30 cellular contexts compared by ENCODE assay signal in genomic region chr9:109190151-109190550, GRCh38. TPM values are rescaled to one million over a fixed set of nuclear protein-coding genes. Genes with fewer than 3 reads are reported as not detected.
DNase-seq lines count a peak whose midpoint lies in the region; ATAC-seq, FAIRE-seq and TF ChIP-seq lines count a peak whose summit lies in the region.
"Had no signal": no experiment of that assay in that cellular context is flagged by ENCODE, and none has a peak within 500 bp of the region (broad histone marks: within the 10 kb centered on the region; RNA-seq: fewer than 3 reads in every experiment).

No MANE protein-coding gene starts in this region.

- H3K4ac ChIP-seq in IMR-90 (ENCODE audit: low read depth, low read length) = no peak overlapping the region

- no peak overlapping the region; the same call in 1 of the 2 replicates for H4K91ac ChIP-seq in IMR-90 (ENCODE audit: insufficient read depth, low read depth, low read length)

- no TSS peak for BruUV-seq in IMR-90 (replicated peaks; lab: Mats Ljungman, UMichigan)

- intact Hi-C loops in IMR-90 (cut with micrococcal nuclease) = loop anchor here (10.0 kb wide), 1 partner anchor 335 kb away; no protein-coding TSS in a partner anchor

- H3K9ac ChIP-seq in BLaER1 (no peak overlapping the region), IMR-90 (ENCODE audit: low read depth, low read length) (no peak overlapping the region), keratinocyte (ENCODE audit: control insufficient read depth, extremely low read depth, insufficient read depth, low read length) (no peak overlapping the region), MM.1S (ENCODE audit: low read length) (no peak overlapping the region)
- H3K9ac ChIP-seq: KMS-11 had no signal

- POLR2A ChIA-PET in IMR-90 (lab: Charles Lee; ENCODE audit: unreplicated experiment) = no interaction called here

- H2AK5ac ChIP-seq in IMR-90 (ENCODE audit: low read depth, low read length) = no peak overlapping the region

- no peak for TF ChIP-seq POLR2A in IMR-90 (IDR thresholded peaks at IDR 0.05; ENCODE audit: low read depth, low read length)

- no peak overlapping the region for H3K56ac ChIP-seq in IMR-90 (ENCODE audit: extremely low read depth, insufficient read depth, low read length)

- TF ChIP-seq CTCF in IMR-90 (conservative IDR thresholded peaks at IDR 0.05; ENCODE audit: low read depth, low read length) (no peak), brain microvascular endothelial cell (IDR thresholded peaks at IDR 0.05; ENCODE audit: low read depth, low read length, missing control alignments) (no peak), keratinocyte (optimal IDR thresholded peaks at IDR 0.05 in 1 of 3, IDR thresholded peaks at IDR 0.05 in 1 of 3, conservative IDR thresholded peaks at IDR 0.05 in 1 of 3; ENCODE audit: extremely low read depth in 1 of 3, insufficient read depth in 2 of 3, low read length in 3 of 3) (no peak), MM.1S (IDR thresholded peaks at IDR 0.05; ENCODE audit: low read length) (no peak)

- no peak overlapping the region for H2BK5ac ChIP-seq in IMR-90 (ENCODE audit: low read depth, low read length, poor library complexity, severe bottlenecking)

- no peak overlapping the region for H4K5ac ChIP-seq in IMR-90 (ENCODE audit: low read depth, low read length)

- dilution Hi-C loops in IMR-90 (cut with HindIII; ENCODE audit: low sequenced_read_pairs, unreplicated experiment) (no loop called here), keratinocyte (cut with MboI; ENCODE audit: extremely low pct_ligation_motif_present, low sequenced_read_pairs) (no loop called here)

- no peak overlapping the region for H2AK9ac ChIP-seq in IMR-90 (replicated peaks; ENCODE audit: low read depth, low read length, poor library complexity)

- no peak overlapping the region for H3K14ac ChIP-seq in IMR-90 (replicated peaks; ENCODE audit: low read depth, low read length)

- H3K27ac ChIP-seq in BLaER1 = no peak overlapping the region
- no peak overlapping the region for H3K27ac ChIP-seq in IMR-90 (ENCODE audit: insufficient read depth, low read length)
- H3K27ac ChIP-seq in brain microvascular endothelial cell = no peak overlapping the region
- H3K27ac ChIP-seq in keratinocyte (ENCODE audit: control insufficient read depth, insufficient read depth, low read length) = no peak overlapping the region
- H3K27ac ChIP-seq in MM.1S (ENCODE audit: low read length) = no peak overlapping the region
- H3K27ac ChIP-seq: KMS-11, transverse colon had no signal

- in situ Hi-C loops in IMR-90 (cut with MboI; ENCODE audit: low sequenced_read_pairs) = loop anchor here (5.0 to 25.0 kb wide), 2 partner anchors 48 to 122 kb away; partner anchors contain the start of gene EPB41L4B
- in situ Hi-C loops in brain microvascular endothelial cell (cut with HindIII; ENCODE audit: low pct_ligation_motif_present, low sequenced_read_pairs) = no loop called here

- 0 out of 2 replicates have a peak overlapping the region, but pooled peaks have one; percentile 9 for H3K4me2 ChIP-seq in BLaER1
- H3K4me2 ChIP-seq in IMR-90 (ENCODE audit: low read depth, low read length) = no peak overlapping the region
- H3K4me2 ChIP-seq in keratinocyte (ENCODE audit: control insufficient read depth, extremely low read depth, insufficient read depth, low read depth, low read length) = no peak overlapping the region
- no peak overlapping the region for H3K4me2 ChIP-seq in MM.1S (ENCODE audit: low read depth, low read length)
- H3K4me2 ChIP-seq: KMS-11 had no signal

- no peaks in the 10 kb centered on the region for H3K36me3 ChIP-seq in BLaER1
- no peaks in the 10 kb centered on the region for H3K36me3 ChIP-seq in IMR-90 (ENCODE audit: control insufficient read depth, insufficient read depth, low read length)
- H3K36me3 ChIP-seq in brain microvascular endothelial cell (replicated peaks) = no peaks in the 10 kb centered on the region
- no peaks in the 10 kb centered on the region for H3K36me3 ChIP-seq in keratinocyte (ENCODE audit: control insufficient read depth in 2 of 2, extremely low read depth in 1 of 2, insufficient read depth in 2 of 2, low read length in 2 of 2)
- no peaks in the 10 kb centered on the region for H3K36me3 ChIP-seq in MM.1S (replicated peaks; ENCODE audit: insufficient read depth, low read length)
- H3K36me3 ChIP-seq: BE2C, HAP-1, transverse colon had no signal

- H3K4me1 ChIP-seq in BLaER1 (peaks cover 15% of the 10 kb centered on the region), IMR-90 (ENCODE audit: control insufficient read depth, insufficient read depth, low read length) (peaks cover 2% of the 10 kb centered on the region; the same call in 1 of the 2 replicates), keratinocyte (ENCODE audit: control insufficient read depth, extremely low read depth, insufficient read depth, low read length) (no peaks in the 10 kb centered on the region), MM.1S (ENCODE audit: low read length) (no peaks in the 10 kb centered on the region)
- H3K4me1 ChIP-seq: BE2C, transverse colon had no signal

- WGBS in IMR-90 (ENCODE audit: extremely low coverage in 2 of 2, insufficient read length in 1 of 2), 2 experiments = no CpG with 5 or more reads among the region's 1 CpG

- H2BK20ac ChIP-seq in IMR-90 (ENCODE audit: low read depth, low read length) = peak overlapping the region; percentile 41; the same call in 1 of the 2 replicates

- H3K9me2 ChIP-seq in MM.1S (replicated peaks; ENCODE audit: insufficient read depth, low read length) = no peaks in the 10 kb centered on the region

- no peak for TF ChIP-seq RAD21 in IMR-90 (IDR thresholded peaks at IDR 0.05; ENCODE audit: low read length)

- H2BK15ac ChIP-seq in IMR-90 (ENCODE audit: low read depth, low read length) = no peak overlapping the region

- CTCF ChIA-PET in IMR-90 (lab: Yijun Ruan, JAX) = no interaction called here

- H3K27me3 ChIP-seq in BLaER1 = no peaks in the 10 kb centered on the region
- peaks cover 23% of the 10 kb centered on the region for H3K27me3 ChIP-seq in IMR-90 (ENCODE audit: control insufficient read depth, insufficient read depth, low read length)
- H3K27me3 ChIP-seq in brain microvascular endothelial cell (replicated peaks) = no peaks in the 10 kb centered on the region
- H3K27me3 ChIP-seq in keratinocyte (ENCODE audit: control insufficient read depth, extremely low read depth, insufficient read depth, low read length) = peaks cover 13% of the 10 kb centered on the region
- 0 out of 2 replicates have a peak, but pooled peaks cover 7% of the 10 kb centered on the region for H3K27me3 ChIP-seq in MM.1S (replicated peaks; ENCODE audit: insufficient read depth, low read length)
- H3K27me3 ChIP-seq: BE2C, transverse colon had no signal

- H4K20me1 ChIP-seq in BLaER1 (no peaks in the 10 kb centered on the region), IMR-90 (ENCODE audit: insufficient read depth, low read length) (no peaks in the 10 kb centered on the region), keratinocyte (ENCODE audit: control insufficient read depth, extremely low read depth, insufficient read depth, low read length) (no peaks in the 10 kb centered on the region), MM.1S (ENCODE audit: insufficient read depth, low read length) (no peaks in the 10 kb centered on the region)

- H3K4me3 ChIP-seq in BLaER1 (no peak overlapping the region), IMR-90 (ENCODE audit: insufficient read depth, low read depth, low read length) (no peak overlapping the region), brain microvascular endothelial cell (ENCODE audit: low read depth, low read length) (no peak overlapping the region), keratinocyte (ENCODE audit: control insufficient read depth in 2 of 3, extremely low read depth in 1 of 3, insufficient read depth in 2 of 3, low read depth in 1 of 3, low read length in 3 of 3) (no peak overlapping the region), MM.1S (ENCODE audit: low read length) (no peak overlapping the region)
- H3K4me3 ChIP-seq: HAP-1, transverse colon had no signal

- H3K79me2 ChIP-seq in keratinocyte (ENCODE audit: control insufficient read depth, insufficient read depth, low read length) (no peaks in the 10 kb centered on the region), MM.1S (ENCODE audit: low read length) (no peaks in the 10 kb centered on the region)

- H3K9me1 ChIP-seq in IMR-90 (ENCODE audit: insufficient read depth, low read length) (peaks cover 5% of the 10 kb centered on the region; the same call in 1 of the 2 replicates), keratinocyte (ENCODE audit: control insufficient read depth, extremely low read depth, insufficient read depth, low read length) (no peaks in the 10 kb centered on the region)

- DNase-seq in IMR-90 (peak; percentile 42), brain microvascular endothelial cell (peak; percentile 10), keratinocyte (ENCODE audit: low read depth, low spot score) (no peak), HTR-8/SVneo (ENCODE audit: insufficient read length, low spot score) (no peak), occipital lobe (lab: John Stamatoyannopoulos, UW) (no peak), MM.1S (no peak), NK-92 (lab: John Stamatoyannopoulos, UW; ENCODE audit: unreplicated experiment) (no peak)
- DNase-seq: activated CD4-positive, alpha-beta T cell treated with anti-CD3 and anti-CD28 coated beads for 1 hour; activated CD8-positive, alpha-beta T cell treated with anti-CD3 and anti-CD28 coated beads for 36 hours; aorta; BE2C; CD8-positive, alpha-beta memory T cell; central memory CD4-positive, alpha-beta T cell; hypothalamus; NCI-H1417; NCI-H2029 treated with DMSO at 0.1 percent for 48 hours; NCI-H524 treated with DMSO at 0.1 percent for 48 hours; NK-92 treated with Interleukin-12 subunit alpha and Interleukin-12 subunit beta, amount 100 ng/mL, for 24 hours; Right ventricle myocardium superior; stimulated activated CD4-positive, alpha-beta T cell treated with anti-CD3 and anti-CD28 coated beads, Interleukin-4, amount 100 ng/mL, for 1 hour; T-helper 2 cell; transverse colon had no signal

- H3K9me3 ChIP-seq in BLaER1 = no peaks in the 10 kb centered on the region
- no peaks in the 10 kb centered on the region for H3K9me3 ChIP-seq in IMR-90 (ENCODE audit: control insufficient read depth, insufficient read depth, low read length)
- no peaks in the 10 kb centered on the region for H3K9me3 ChIP-seq in keratinocyte (ENCODE audit: control insufficient read depth, low read depth, low read length)
- no peaks in the 10 kb centered on the region for H3K9me3 ChIP-seq in MM.1S (replicated peaks; ENCODE audit: insufficient read depth, low read length)
- H3K9me3 ChIP-seq: BE2C, HAP-1, transverse colon had no signal

- H4K8ac ChIP-seq in IMR-90 (ENCODE audit: low read depth in 2 of 2, low read length in 2 of 2) = peak overlapping the region in 1 of 2 experiments; percentile 25; a peak in 1 of 4 replicates

- H3K79me1 ChIP-seq in IMR-90 (ENCODE audit: low read depth in 1 of 2, low read length in 2 of 2) = no peaks in the 10 kb centered on the region

- no peak for FAIRE-seq in keratinocyte (lab: Jason Lieb, UNC)
- no peak for FAIRE-seq in HTR-8/SVneo (lab: Jason Lieb, UNC)
- FAIRE-seq: G401.6 had no signal

- no peak overlapping the region for H3K18ac ChIP-seq in IMR-90 (ENCODE audit: low read depth, low read length)

- H3F3A ChIP-seq in MM.1S (ENCODE audit: insufficient read depth, low read length) = no peaks in the 10 kb centered on the region

- peak overlapping the region; percentile 34 for H2AFZ ChIP-seq in IMR-90 (replicated peaks; ENCODE audit: low read length, poor library complexity)
- peak overlapping the region; percentile 13 for H2AFZ ChIP-seq in keratinocyte (ENCODE audit: control insufficient read depth, low read length)
- no peak overlapping the region for H2AFZ ChIP-seq in MM.1S (ENCODE audit: low read length)

- H3K23ac ChIP-seq in IMR-90 (ENCODE audit: low read depth, low read length) = no peak overlapping the region

- H2BK120ac ChIP-seq in IMR-90 (ENCODE audit: low read depth, low read length) = no peak overlapping the region

- no peak for ATAC-seq in IMR-90 (ENCODE audit: low read depth)
- ATAC-seq: activated CD8-positive, alpha-beta T cell treated with anti-CD3 and anti-CD28 coated beads for 36 hours; left lobe of liver; sciatic nerve had no signal

RNA-seq across cellular contexts. Expression of gene FRRS1L, which starts 23.1 kb away (rescaled TPM):
- total RNA-seq in IMR-90 (2012; rRNA removed) = under 0.01 TPM in 1 of 2 replicates, not detected in the other
- 0.05 and 0.06 TPM in 2 replicates for polyA plus RNA-seq in IMR-90 (2012; rRNA removed)
- polyA plus RNA-seq in IMR-90 (2012; cell fraction: cytosol; rRNA removed) = 0.01 and 0.03 TPM in 2 replicates
- under 0.01 and 0.08 TPM in 2 replicates for polyA plus RNA-seq in IMR-90 (2012; cell fraction: nucleus; rRNA removed; ENCODE audit: low replicate concordance)
- polyA plus RNA-seq in keratinocyte = 0.01 to 0.03 TPM in 2 of 3 replicates, not detected in the other
- polyA plus RNA-seq in keratinocyte (2011; ENCODE audit: low read depth) = not detected
- 0.01 and 0.04 TPM in 2 replicates for polyA plus RNA-seq in keratinocyte (2011; cell fraction: cytosol; rRNA removed)
- polyA plus RNA-seq in keratinocyte (2011; cell fraction: nucleus; rRNA removed) = 0.09 TPM in 1 of 2 replicates, not detected in the other
- polyA plus RNA-seq in keratinocyte (2012; ENCODE audit: low replicate concordance) = 0.01 TPM in 1 of 2 replicates, not detected in the other
- polyA minus RNA-seq in keratinocyte = not detected in 3 replicates
- polyA minus RNA-seq in keratinocyte (2011; cell fraction: cytosol; rRNA and poly(A)+ RNA removed) = not detected
- 0.08 TPM in 1 of 2 replicates, not detected in the other for polyA minus RNA-seq in keratinocyte (2011; cell fraction: nucleus; rRNA and poly(A)+ RNA removed)
- total RNA-seq in occipital lobe = 82.2 TPM
- total RNA-seq: activated CD8-positive, alpha-beta T cell treated with anti-CD3 and anti-CD28 coated beads for 36 hours; activated naive CD4-positive, alpha-beta T cell treated with anti-CD3 and anti-CD28 coated beads, Interleukin-2, amount 50 U/mL, for 72 hours; activated T-helper 2 cell treated with anti-CD3 and anti-CD28 coated beads, Interferon-gamma antibody, Interleukin-2, Interleukin-4, amounts not matched to agents 10 μg/mL and 5 μg/mL and 100 μg/mL, durations not matched to agents 14 hours and 24 hours and 36 hours; CD8-positive, alpha-beta memory T cell had no signal
- polyA plus RNA-seq: CD8-positive, alpha-beta memory T cell had no signal

Comparison
In these comparisons a context has a peak if more than half of its experiments do, and no peak if none do; other contexts are left out.
1. DNase-seq: peak in IMR-90 (single experiment) and brain microvascular endothelial cell (single experiment); none in keratinocyte (single experiment), HTR-8/SVneo (single experiment), occipital lobe (single experiment), MM.1S (single experiment) and NK-92 (single experiment).
2. RNA of gene FRRS1L, which starts 23.1 kb away (total RNA-seq): 82.2 TPM in occipital lobe (single experiment); under 0.01 TPM in IMR-90; every median in the first group is over 10 times any median in the second.